ENCODE assay signal across 8 cellular contexts in genomic region chr19:15200575-15201364, GRCh38. TPM values are rescaled to one million over a fixed set of nuclear protein-coding genes. Genes with fewer than 3 reads are reported as not detected.
DNase-seq lines count a peak whose midpoint lies in the region; ATAC-seq and TF ChIP-seq lines count a peak whose summit lies in the region.

Gene NOTCH3 (minus strand): TSS chr19:15200995. CDS start chr19:15200905, 90 bp downstream.

- no peak for ATAC-seq in activated T-helper 17 cell treated with anti-CD3 and anti-CD28 coated beads, Interleukin-2, amount 50 U/mL, for 72 hours (replicated peaks)
- ATAC-seq in HG02642 (IDR thresholded peaks at IDR 0.05; ENCODE audit: poor library complexity, unreplicated experiment) (no peak), HG03439 (IDR thresholded peaks at IDR 0.05; ENCODE audit: unreplicated experiment) (no peak)

- peak within 1 kb of the TSS; percentile 46 for H3K4me3 Mint-ChIP-seq in activated T-helper 17 cell treated with anti-CD3 and anti-CD28 coated beads, Interleukin-2, amount 50 U/mL, for 72 hours

- no peaks in the 10 kb centered on the region for H3K9me3 ChIP-seq in right atrium auricular region

- peak; percentile 93 for DNase-seq in GM03348 (ENCODE audit: low spot score)
- DNase-seq in right atrium auricular region (ENCODE audit: low spot score): no peak
- DNase-seq in skeletal muscle cell (ENCODE audit: low read depth): no peak
- no peak for DNase-seq in medulla oblongata (ENCODE audit: extremely low spot score)
- DNase-seq in stimulated activated CD4-positive, alpha-beta T cell treated with anti-CD3 and anti-CD28 coated beads, Interleukin-12 subunit alpha, Interleukin-12 subunit beta, amount 100 ng/mL, for 4 hours: no peak

- peaks cover 0 to 37% of the 10 kb centered on the region in 2 donors for H3K4me1 ChIP-seq in right atrium auricular region

- peaks cover 9% of the 10 kb centered on the region for H3K36me3 Mint-ChIP-seq in activated T-helper 17 cell treated with anti-CD3 and anti-CD28 coated beads, Interleukin-2, amount 50 U/mL, for 72 hours (ENCODE audit: low read depth)

- peaks cover 8 to 25% of the 10 kb centered on the region in 2 donors for H3K27me3 ChIP-seq in right atrium auricular region

- no peak within 1 kb of the TSS for H3K27ac Mint-ChIP-seq in activated T-helper 17 cell treated with anti-CD3 and anti-CD28 coated beads, Interleukin-2, amount 50 U/mL, for 72 hours

- no peaks in the 10 kb centered on the region for H3K9me3 Mint-ChIP-seq in activated T-helper 17 cell treated with anti-CD3 and anti-CD28 coated beads, Interleukin-2, amount 50 U/mL, for 72 hours

- H3K27me3 Mint-ChIP-seq in activated T-helper 17 cell treated with anti-CD3 and anti-CD28 coated beads, Interleukin-2, amount 50 U/mL, for 72 hours: peaks cover 40% of the 10 kb centered on the region

- TF ChIP-seq CTCF in right atrium auricular region (IDR thresholded peaks at IDR 0.05): no peak

- peak within 1 kb of the TSS; percentile 78 to 80 for H3K27ac ChIP-seq in right atrium auricular region

- H3K4me3 ChIP-seq in right atrium auricular region (peak within 1 kb of the TSS; percentile 46 to 56), skeletal muscle cell (ENCODE audit: low read depth, low read length) (peak within 1 kb of the TSS; percentile 80)

- peaks cover 5% of the 10 kb centered on the region for H3K4me1 Mint-ChIP-seq in activated T-helper 17 cell treated with anti-CD3 and anti-CD28 coated beads, Interleukin-2, amount 50 U/mL, for 72 hours

- no peaks in the 10 kb centered on the region for H3K36me3 ChIP-seq in right atrium auricular region

RNA-seq across cellular contexts. Expression of gene NOTCH3, which starts in this region (rescaled TPM):
- under 1 TPM; 0.06 to 0.29 TPM for total RNA-seq in activated T-helper 17 cell treated with anti-CD3 and anti-CD28 coated beads, Interleukin-2, amount 50 U/mL, for 72 hours
- total RNA-seq in right atrium auricular region: 10 to 100 TPM; 16.8 to 34.2 TPM

Comparison
In these comparisons a context has a peak if more than half of its experiments do, and no peak if none do; other contexts are left out.
1. RNA of gene NOTCH3 (total RNA-seq): 16.8 to 34.2 TPM in right atrium auricular region; 0.06 to 0.29 TPM in activated T-helper 17 cell treated with anti-CD3 and anti-CD28 coated beads, Interleukin-2, amount 50 U/mL, for 72 hours; every median in the first group is over 10 times any median in the second.